In the genomic region with DNA sequence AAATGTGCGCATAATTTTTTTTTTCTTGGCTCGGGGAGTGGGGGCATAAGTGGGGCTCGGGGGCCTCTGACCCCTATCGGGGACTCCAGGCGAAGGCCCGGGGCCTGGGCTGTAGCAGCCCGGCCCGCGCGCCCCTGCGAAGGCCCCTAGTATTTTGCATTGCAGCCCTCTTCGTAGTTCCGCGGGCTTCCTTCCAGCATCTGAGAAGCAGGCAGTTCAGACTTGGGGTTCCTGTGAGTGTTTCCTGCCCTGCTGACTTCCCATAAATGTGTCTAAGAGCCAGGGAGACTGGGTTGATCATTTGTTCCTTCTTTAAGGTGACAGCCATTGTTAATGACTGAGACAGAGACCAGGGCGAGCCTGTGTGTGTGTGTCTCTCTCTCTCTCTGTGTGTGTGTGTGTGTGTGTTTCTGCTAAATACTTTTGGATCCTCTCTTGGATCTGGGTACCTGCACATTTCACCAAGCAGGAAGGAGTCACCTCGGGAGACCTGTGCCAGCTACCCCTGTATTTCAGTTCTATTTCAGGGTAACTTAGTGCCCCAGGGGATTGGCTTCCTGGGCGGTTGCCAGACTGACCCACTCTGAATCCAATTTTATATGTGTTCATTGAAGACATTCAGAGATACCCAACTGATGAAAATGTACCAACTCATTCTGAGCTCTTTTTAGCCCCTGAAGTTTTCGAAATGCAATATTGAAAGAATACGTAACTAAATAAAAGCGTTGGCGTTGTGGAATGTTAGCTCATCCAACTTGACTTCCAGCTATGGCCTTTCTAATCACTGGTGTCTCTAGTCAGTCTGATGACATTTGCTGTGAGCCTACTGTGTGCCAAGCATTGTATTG, we compare ENCODE assay signal across 8 cellular contexts. TPM values are rescaled to one million over a fixed set of nuclear protein-coding genes. Genes with fewer than 3 reads are reported as not detected.
A peak's percentile ranks its signal among the peaks of the same experiment; 100 is the strongest.
DNase-seq lines count a peak whose midpoint lies in the region; ATAC-seq and TF ChIP-seq lines count a peak whose summit lies in the region.

No MANE protein-coding gene starts in this region.

- peak overlapping the region; percentile 86 for H3K9ac ChIP-seq in OCI-LY3 (ENCODE audit: low read length)

- H3K4me1 ChIP-seq in OCI-LY3 (ENCODE audit: low read length) (peaks cover 12% of the 10 kb centered on the region), neutrophil (ENCODE audit: control insufficient read depth in 1 of 2, insufficient read depth in 1 of 2, low read depth in 1 of 2, low read length in 1 of 2) (peaks cover 34 to 46% of the 10 kb centered on the region in 2 experiments)

- peak overlapping the region; percentile 79 for H3K27ac Mint-ChIP-seq in activated naive CD4-positive, alpha-beta T cell treated with anti-CD3 and anti-CD28 coated beads, Interleukin-2, amount 10 ng/mL, durations not matched to agents 7 days and 5 days
- peak overlapping the region; percentile 99 for H3K27ac Mint-ChIP-seq in glutamatergic neuron (ENCODE audit: unreplicated experiment)

- H3K9me3 ChIP-seq in OCI-LY3 (ENCODE audit: insufficient read depth, low read length) (no peaks in the 10 kb centered on the region), neutrophil (no peaks in the 10 kb centered on the region)

- peaks cover 17% of the 10 kb centered on the region for H3K36me3 Mint-ChIP-seq in activated naive CD4-positive, alpha-beta T cell treated with anti-CD3 and anti-CD28 coated beads, Interleukin-2, amount 10 ng/mL, durations not matched to agents 7 days and 5 days
- peaks cover 15% of the 10 kb centered on the region for H3K36me3 Mint-ChIP-seq in glutamatergic neuron (ENCODE audit: unreplicated experiment)

- ATAC-seq in GM18511 (IDR thresholded peaks at IDR 0.05; ENCODE audit: unreplicated experiment), result peak; percentile 71
- peak; percentile 54 for ATAC-seq in HG02938 (IDR thresholded peaks at IDR 0.05; ENCODE audit: unreplicated experiment)

- H3K36me3 ChIP-seq in OCI-LY3 (replicated peaks; ENCODE audit: low read depth, low read length), result no peaks in the 10 kb centered on the region
- no peaks in the 10 kb centered on the region for H3K36me3 ChIP-seq in neutrophil

- peak overlapping the region; percentile 93 for H3K4me2 ChIP-seq in OCI-LY3 (ENCODE audit: low read length)

- H3K9me3 Mint-ChIP-seq in activated naive CD4-positive, alpha-beta T cell treated with anti-CD3 and anti-CD28 coated beads, Interleukin-2, amount 10 ng/mL, durations not matched to agents 7 days and 5 days, result peaks cover 3% of the 10 kb centered on the region
- peaks cover 8% of the 10 kb centered on the region for H3K9me3 Mint-ChIP-seq in glutamatergic neuron (ENCODE audit: unreplicated experiment)

- H3K4me1 Mint-ChIP-seq in activated naive CD4-positive, alpha-beta T cell treated with anti-CD3 and anti-CD28 coated beads, Interleukin-2, amount 10 ng/mL, durations not matched to agents 7 days and 5 days, result peaks cover 38% of the 10 kb centered on the region
- peaks cover 16% of the 10 kb centered on the region for H3K4me1 Mint-ChIP-seq in glutamatergic neuron (ENCODE audit: low read depth, unreplicated experiment)

- peaks cover 11% of the 10 kb centered on the region for H3K79me2 ChIP-seq in OCI-LY3 (ENCODE audit: low read length)

- H3K27me3 ChIP-seq in OCI-LY3 (ENCODE audit: low read depth, low read length), result no peaks in the 10 kb centered on the region
- H3K27me3 ChIP-seq in neutrophil, result no peaks in the 10 kb centered on the region

- no peaks in the 10 kb centered on the region for H4K20me1 ChIP-seq in OCI-LY3 (ENCODE audit: insufficient read depth, low read length)

- H3K4me3 Mint-ChIP-seq in activated naive CD4-positive, alpha-beta T cell treated with anti-CD3 and anti-CD28 coated beads, Interleukin-2, amount 10 ng/mL, durations not matched to agents 7 days and 5 days, result peak overlapping the region; percentile 89
- peak overlapping the region; percentile 97 for H3K4me3 Mint-ChIP-seq in glutamatergic neuron (ENCODE audit: unreplicated experiment)

- H2AFZ ChIP-seq in OCI-LY3 (ENCODE audit: low read depth, low read length), result 0 out of 2 replicates have a peak overlapping the region, but pooled peaks have one; percentile 39

- DNase-seq in AG10803 (ENCODE audit: low read depth) (peak; percentile 71), glutamatergic neuron (peak; percentile 41), foreskin melanocyte (no peak)
- DNase-seq in activated naive CD4-positive, alpha-beta T cell treated with anti-CD3 and anti-CD28 coated beads, Interleukin-2, amount 10 ng/mL, durations not matched to agents 7 days and 5 days, result peak; percentile 55

- CTCF ChIA-PET in activated naive CD4-positive, alpha-beta T cell treated with anti-CD3 and anti-CD28 coated beads, Interleukin-2, amount 10 ng/mL, durations not matched to agents 7 days and 5 days (lab: Charles Lee), result no interaction called here

- no peak for TF ChIP-seq CTCF in AG10803 (conservative IDR thresholded peaks at IDR 0.05; ENCODE audit: low read length)
- TF ChIP-seq CTCF in OCI-LY3 (IDR thresholded peaks at IDR 0.05; ENCODE audit: low read depth, low read length), result no peak
- TF ChIP-seq CTCF in glutamatergic neuron (IDR thresholded peaks at IDR 0.05; ENCODE audit: partially characterized antibody, unreplicated experiment), result no peak
- TF ChIP-seq CTCF in neutrophil (IDR thresholded peaks at IDR 0.05), result no peak

- H3K4me3 ChIP-seq in AG10803 (ENCODE audit: low read length), result peak overlapping the region; percentile 75
- H3K4me3 ChIP-seq in OCI-LY3 (ENCODE audit: low read length), result peak overlapping the region; percentile 89
- peak overlapping the region; percentile 59 to 82 for H3K4me3 ChIP-seq in neutrophil (ENCODE audit: low read depth in 1 of 2, low read length in 1 of 2)

- H3K27ac ChIP-seq in OCI-LY3 (ENCODE audit: low read length) (peak overlapping the region; percentile 20; the same call in 1 of the 2 replicates), neutrophil (peak overlapping the region; percentile 91)

- peaks cover 3% of the 10 kb centered on the region for H3K27me3 Mint-ChIP-seq in activated naive CD4-positive, alpha-beta T cell treated with anti-CD3 and anti-CD28 coated beads, Interleukin-2, amount 10 ng/mL, durations not matched to agents 7 days and 5 days
- H3K27me3 Mint-ChIP-seq in glutamatergic neuron (ENCODE audit: unreplicated experiment), result peaks cover 10% of the 10 kb centered on the region

RNA-seq across cellular contexts. Expression of gene MSRB2, which starts 0.8 kb away (rescaled TPM):
- 31.3 TPM for total RNA-seq in glutamatergic neuron (ENCODE audit: unreplicated experiment)
